In genomic region chrX:96204928-96205327, GRCh38 we compare ENCODE assay signal across 20 cellular contexts.
DNase-seq lines count a peak whose midpoint lies in the region; ATAC-seq, FAIRE-seq and TF ChIP-seq lines count a peak whose summit lies in the region.
"Had no signal": no experiment of that assay in that cellular context is flagged by ENCODE, and none has a peak within 500 bp of the region (broad histone marks: within the 10 kb centered on the region; RNA-seq: fewer than 3 reads in every experiment).

No MANE protein-coding gene starts in this region.

- no peak overlapping the region for H3K4me3 ChIP-seq in endothelial cell of umbilical vein (replicated peaks in 1 of 3; ENCODE audit: insufficient read depth in 1 of 3, low read depth in 1 of 3, low read length in 3 of 3)
- no peak overlapping the region for H3K4me3 ChIP-seq in HepG2 (replicated peaks in 1 of 3; ENCODE audit: insufficient read depth in 1 of 3, low read depth in 2 of 3, low read length in 3 of 3)
- no peak overlapping the region for H3K4me3 ChIP-seq in endodermal cell (ENCODE audit: low read length)
- H3K4me3 ChIP-seq: BLaER1 treated with 17β-estradiol and CSF1 and Interleukin-3, amounts not matched to agents 10 nM and 100 nM; GM12878 had no signal

- DNase-seq in DMS53 treated with DMSO at 0.1 percent for 48 hours (lab: John Stamatoyannopoulos, UW; ENCODE audit: unreplicated experiment) (peak; percentile 40), endothelial cell of umbilical vein (ENCODE audit: low read depth, low spot score) (no peak), HepG2 (ENCODE audit: low spot score) (peak; percentile 59), mucosa of gallbladder (ENCODE audit: low spot score) (peak; percentile 16), AG08396 (ENCODE audit: low spot score) (no peak), COR-L47 (lab: John Stamatoyannopoulos, UW) (no peak), endodermal cell (no peak), DMS 273 (lab: John Stamatoyannopoulos, UW; ENCODE audit: unreplicated experiment) (no peak)
- DNase-seq: 8988T; CD8-positive, alpha-beta T cell; DND-41; EL; H9; KBM-7 had no signal

- in situ Hi-C loops in HepG2 (cut with HindIII; ENCODE audit: extremely low pct_ligation_motif_present, low pct_unique_long_range_greater_than_20kb): no loop called here

- H3K4me2 ChIP-seq in endothelial cell of umbilical vein (ENCODE audit: insufficient read depth, low read length) (no peak overlapping the region), HepG2 (ENCODE audit: low read depth, low read length) (no peak overlapping the region)
- H3K4me2 ChIP-seq: BLaER1 treated with 17β-estradiol and CSF1 and Interleukin-3, amounts not matched to agents 10 nM and 100 nM had no signal

- TF ChIP-seq POLR2A in endothelial cell of umbilical vein (IDR thresholded peaks at IDR 0.05; ENCODE audit: low read depth, low read length): no peak
- TF ChIP-seq POLR2A in HepG2 (IDR thresholded peaks at IDR 0.05; ENCODE audit: insufficient read depth in 1 of 2, low read depth in 2 of 2, low read length in 2 of 2): no peak

- H3K79me2 ChIP-seq in endothelial cell of umbilical vein (ENCODE audit: control insufficient read depth, insufficient read depth, low read length): no peaks in the 10 kb centered on the region
- no peaks in the 10 kb centered on the region for H3K79me2 ChIP-seq in HepG2 (ENCODE audit: insufficient read depth, low read length)

- H2AFZ ChIP-seq in endothelial cell of umbilical vein (ENCODE audit: low read depth, low read length) (no peak overlapping the region), HepG2 (ENCODE audit: low read length) (no peak overlapping the region)

- H3K27me3 Mint-ChIP-seq in endodermal cell (ENCODE audit: insufficient read depth): no peaks in the 10 kb centered on the region
- H3K27me3 Mint-ChIP-seq: B cell, IgD-negative memory B cell had no signal

- TF ChIP-seq CTCF in endothelial cell of umbilical vein (IDR thresholded peaks at IDR 0.05; ENCODE audit: extremely low read depth in 1 of 2, insufficient read depth in 1 of 2, low read depth in 1 of 2, low read length in 2 of 2): no peak
- TF ChIP-seq CTCF in HepG2 (CRISPR knock-in tag; IDR thresholded peaks at IDR 0.05): no peak
- no peak for TF ChIP-seq CTCF in endodermal cell (conservative IDR thresholded peaks at IDR 0.05)

- intact Hi-C loops in endothelial cell of umbilical vein (cut with micrococcal nuclease) (no loop called here), HepG2 (cut with micrococcal nuclease; ENCODE audit: unreplicated experiment) (no loop called here)

- BruUV-seq in endothelial cell of umbilical vein (replicated peaks; lab: Mats Ljungman, UMichigan): no TSS peak
- BruUV-seq in HepG2 (replicated peaks; lab: Mats Ljungman, UMichigan): no TSS peak

- dilution Hi-C loops in endothelial cell of umbilical vein (cut with MboI; ENCODE audit: extremely low pct_ligation_motif_present, low sequenced_read_pairs): no loop called here

- POLR2A ChIA-PET in endothelial cell of umbilical vein (lab: Charles Lee): no interaction called here
- POLR2A ChIA-PET in HepG2 (lab: Yijun Ruan, JAX): no interaction called here

- H3K27ac ChIP-seq in endothelial cell of umbilical vein (ENCODE audit: insufficient read depth, low read depth, low read length) (no peak overlapping the region), HepG2 (ENCODE audit: extremely low read length, insufficient read depth, low read length) (no peak overlapping the region), endodermal cell (ENCODE audit: low read depth, low read length) (no peak overlapping the region)
- H3K27ac ChIP-seq: BLaER1 treated with 17β-estradiol and CSF1 and Interleukin-3, amounts not matched to agents 10 nM and 100 nM had no signal

- CTCF ChIA-PET in endothelial cell of umbilical vein (lab: Charles Lee) (no interaction called here), HepG2 (lab: Yijun Ruan, JAX; ENCODE audit: low intra/inter-chr PET ratio, low total read pairs) (no interaction called here)

- H4K20me1 ChIP-seq in endothelial cell of umbilical vein (replicated peaks; ENCODE audit: control insufficient read depth, extremely low read depth, insufficient read depth, low read length) (no peaks in the 10 kb centered on the region), HepG2 (ENCODE audit: insufficient read depth, low read length) (no peaks in the 10 kb centered on the region)

- H3K36me3 Mint-ChIP-seq in endodermal cell (ENCODE audit: low read depth): no peaks in the 10 kb centered on the region
- H3K36me3 Mint-ChIP-seq: CD8-positive, alpha-beta T cell; IgD-negative memory B cell had no signal

- no peaks in the 10 kb centered on the region for H3K4me1 ChIP-seq in endothelial cell of umbilical vein (ENCODE audit: control insufficient read depth, extremely low read depth, insufficient read depth, low read length)
- H3K4me1 ChIP-seq in HepG2 (ENCODE audit: insufficient read depth, low read length): peaks cover 16% of the 10 kb centered on the region
- no peaks in the 10 kb centered on the region for H3K4me1 ChIP-seq in endodermal cell (ENCODE audit: control insufficient read depth, insufficient read depth, low read length)
- H3K4me1 ChIP-seq: BLaER1 treated with 17β-estradiol and CSF1 and Interleukin-3, amounts not matched to agents 10 nM and 100 nM had no signal

- TF ChIP-seq EP300 in HepG2 (IDR thresholded peaks at IDR 0.05; ENCODE audit: low read depth in 2 of 2, low read length in 2 of 2) (no peak), HepG2 (CRISPR knock-in tag; IDR thresholded peaks at IDR 0.05; ENCODE audit: borderline replicate concordance) (no peak)

- ATAC-seq in HepG2: peak; percentile 82
- ATAC-seq: CD8-positive, alpha-beta T cell; GM12878 had no signal

- no peak overlapping the region for H3K27ac Mint-ChIP-seq in endodermal cell
- H3K27ac Mint-ChIP-seq: B cell; CD8-positive, alpha-beta T cell; H9; IgD-negative memory B cell had no signal

- H3K4me3 Mint-ChIP-seq in endodermal cell: no peak overlapping the region
- H3K4me3 Mint-ChIP-seq: B cell; CD8-positive, alpha-beta T cell; H9; IgD-negative memory B cell had no signal

- H3K9ac ChIP-seq in endothelial cell of umbilical vein (replicated peaks; ENCODE audit: extremely low read depth, insufficient read depth, low read length) (no peak overlapping the region), HepG2 (ENCODE audit: insufficient read depth, low read depth, low read length) (no peak overlapping the region), endodermal cell (ENCODE audit: extremely low read depth, low read length, poor library complexity, severe bottlenecking) (no peak overlapping the region)
- H3K9ac ChIP-seq: BLaER1 treated with 17β-estradiol and CSF1 and Interleukin-3, amounts not matched to agents 10 nM and 100 nM had no signal

- H3K9me3 ChIP-seq in endothelial cell of umbilical vein (replicated peaks; ENCODE audit: control insufficient read depth, insufficient read depth, low read length) (no peaks in the 10 kb centered on the region), HepG2 (ENCODE audit: low read length) (no peaks in the 10 kb centered on the region), endodermal cell (ENCODE audit: control insufficient read depth, low read length) (no peaks in the 10 kb centered on the region)
- H3K9me3 ChIP-seq: BLaER1 treated with 17β-estradiol and CSF1 and Interleukin-3, amounts not matched to agents 10 nM and 100 nM had no signal

- H3K9me3 Mint-ChIP-seq in endodermal cell: no peaks in the 10 kb centered on the region
- H3K9me3 Mint-ChIP-seq: H9 had no signal

- H3K27me3 ChIP-seq in endothelial cell of umbilical vein (ENCODE audit: control insufficient read depth in 2 of 2, insufficient read depth in 2 of 2, low read length in 2 of 2): no peaks in the 10 kb centered on the region
- no peaks in the 10 kb centered on the region for H3K27me3 ChIP-seq in HepG2 (ENCODE audit: control insufficient read depth in 1 of 2, insufficient read depth in 2 of 2, low read length in 2 of 2)
- H3K27me3 ChIP-seq in endodermal cell (ENCODE audit: control insufficient read depth, insufficient read depth, low read length, poor library complexity, severe bottlenecking): no peaks in the 10 kb centered on the region

- H3K36me3 ChIP-seq in endothelial cell of umbilical vein (ENCODE audit: control insufficient read depth in 2 of 2, extremely low read depth in 1 of 2, insufficient read depth in 2 of 2, low read length in 2 of 2) (no peaks in the 10 kb centered on the region), HepG2 (replicated peaks in 1 of 2; ENCODE audit: control insufficient read depth in 1 of 2, insufficient read depth in 2 of 2, low read length in 2 of 2) (no peaks in the 10 kb centered on the region), endodermal cell (ENCODE audit: control insufficient read depth, insufficient read depth, low read length) (no peaks in the 10 kb centered on the region)
- H3K36me3 ChIP-seq: BLaER1 treated with 17β-estradiol and CSF1 and Interleukin-3, amounts not matched to agents 10 nM and 100 nM had no signal

- H3K9me1 ChIP-seq in endothelial cell of umbilical vein (replicated peaks; ENCODE audit: control insufficient read depth, extremely low read depth, insufficient read depth, low read length): no peaks in the 10 kb centered on the region

- FAIRE-seq in endothelial cell of umbilical vein (lab: Jason Lieb, UNC) (peak; percentile 70), HepG2 (lab: Jason Lieb, UNC) (peak; percentile 4)
- FAIRE-seq: GM12878, GM19239, H1 had no signal

- H3K4me1 Mint-ChIP-seq in endodermal cell: peaks cover 3% of the 10 kb centered on the region
- H3K4me1 Mint-ChIP-seq: B cell, H9, IgD-negative memory B cell had no signal

- TF ChIP-seq RAD21 in HepG2 (CRISPR knock-in tag; IDR thresholded peaks at IDR 0.05): no peak

TF ChIP-seq in endothelial cell of umbilical vein, 7 proteins besides CTCF, POLR2A, EP300 and RAD21 (continues in another document):
- TF ChIP-seq JUN (IDR thresholded peaks at IDR 0.05; ENCODE audit: borderline replicate concordance, insufficient read depth, insufficient read length, low read depth) (no peak), EZH2 (IDR thresholded peaks at IDR 0.05; ENCODE audit: borderline replicate concordance, low read depth, low read length, severe bottlenecking) (no peak), MAX (IDR thresholded peaks at IDR 0.05; ENCODE audit: insufficient read depth, insufficient read length) (no peak), GATA2 (IDR thresholded peaks at IDR 0.05; ENCODE audit: insufficient read depth, insufficient read length, low read depth, low read length) (no peak)

TF ChIP-seq in HepG2, 621 proteins besides CTCF, POLR2A, EP300 and RAD21 (continues in another document):
- TF ChIP-seq RFXANK (CRISPR knock-in tag; IDR thresholded peaks at IDR 0.05) (no peak), CHCHD3 (CRISPR knock-in tag; IDR thresholded peaks at IDR 0.05) (no peak), SAP130 (CRISPR knock-in tag; IDR thresholded peaks at IDR 0.05; ENCODE audit: low read depth) (0 out of 2 replicates have a peak, but pooled peaks have one; percentile 18)
- TF ChIP-seq, protein P1, sequence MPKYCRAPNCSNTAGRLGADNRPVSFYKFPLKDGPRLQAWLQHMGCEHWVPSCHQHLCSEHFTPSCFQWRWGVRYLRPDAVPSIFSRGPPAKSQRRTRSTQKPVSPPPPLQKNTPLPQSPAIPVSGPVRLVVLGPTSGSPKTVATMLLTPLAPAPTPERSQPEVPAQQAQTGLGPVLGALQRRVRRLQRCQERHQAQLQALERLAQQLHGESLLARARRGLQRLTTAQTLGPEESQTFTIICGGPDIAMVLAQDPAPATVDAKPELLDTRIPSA (CRISPR knock-in tag; IDR thresholded peaks at IDR 0.05; ENCODE audit: borderline replicate concordance): no peak

Comparison
In these comparisons a context has a peak if more than half of its experiments do, and no peak if none do; other contexts are left out.
1. DNase-seq: peak in DMS53 treated with DMSO at 0.1 percent for 48 hours (single experiment), HepG2 (single experiment) and mucosa of gallbladder (single experiment); none in endothelial cell of umbilical vein (single experiment), AG08396 (single experiment), COR-L47 (single experiment), endodermal cell (single experiment) and DMS 273 (single experiment).